Comparison of ENCODE assay signal across 13 cellular contexts in the genomic region with DNA sequence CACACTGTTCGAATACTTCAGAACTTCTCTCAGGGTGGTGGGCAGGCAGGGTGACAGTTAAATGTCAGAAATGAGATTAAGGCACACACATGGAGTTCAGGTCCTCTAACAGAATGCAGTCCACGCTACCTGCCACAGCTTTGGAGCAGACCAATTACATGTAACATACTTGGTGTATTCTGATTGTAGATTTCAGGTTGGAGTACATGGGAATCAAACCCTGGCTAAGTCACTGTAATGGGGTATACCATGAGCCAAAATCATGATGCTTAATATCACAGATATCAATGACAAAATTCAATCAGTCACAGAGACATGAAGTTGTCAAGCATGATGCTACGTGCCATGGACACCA. TPM values are rescaled to one million over a fixed set of nuclear protein-coding genes. Genes with fewer than 3 reads are reported as not detected.
DNase-seq lines count a peak whose midpoint lies in the region; ATAC-seq and TF ChIP-seq lines count a peak whose summit lies in the region.
"Had no signal": no experiment of that assay in that cellular context is flagged by ENCODE, and none has a peak within 500 bp of the region (broad histone marks: within the 10 kb centered on the region; RNA-seq: fewer than 3 reads in every experiment).

No MANE protein-coding gene starts in this region.

- H2AFZ ChIP-seq in MM.1S (ENCODE audit: low read length) (no peak overlapping the region), fibroblast of lung (ENCODE audit: low read length) (peak overlapping the region; percentile 55), parathyroid adenoma (no peak overlapping the region)

- no peaks in the 10 kb centered on the region for H3K9me3 ChIP-seq in BLaER1
- no peaks in the 10 kb centered on the region for H3K9me3 ChIP-seq in MM.1S (replicated peaks; ENCODE audit: insufficient read depth, low read length)
- H3K9me3 ChIP-seq in fibroblast of lung (ENCODE audit: control insufficient read depth, insufficient read depth, low read depth, low read length) = no peaks in the 10 kb centered on the region
- H3K9me3 ChIP-seq in parathyroid adenoma (ENCODE audit: control insufficient read depth, low read length) = no peaks in the 10 kb centered on the region
- H3K9me3 ChIP-seq: body of pancreas, mucosa of descending colon had no signal

- H3K9me2 ChIP-seq in MM.1S (replicated peaks; ENCODE audit: insufficient read depth, low read length) = no peaks in the 10 kb centered on the region

- DNase-seq in MM.1S (no peak), fibroblast of lung (ENCODE audit: low read depth in 2 of 2) (no peak), NCI-H82 (lab: John Stamatoyannopoulos, UW) (no peak), NCI-H1092 treated with DMSO at 0.1 percent for 48 hours (lab: John Stamatoyannopoulos, UW) (no peak)
- DNase-seq: activated T-cell treated with anti-CD3 and anti-CD28 coated beads, Interleukin-2, amount 50 U/mL, for 48 hours; body of pancreas; DMS53; mucosa of descending colon; NCI-H187 treated with DMSO at 0.1 percent for 48 hours had no signal

- peaks cover 99% of the 10 kb centered on the region for H3K79me2 ChIP-seq in MM.1S (ENCODE audit: low read length)
- H3K79me2 ChIP-seq in fibroblast of lung (ENCODE audit: control insufficient read depth, insufficient read depth, low read length) = no peaks in the 10 kb centered on the region
- no peaks in the 10 kb centered on the region for H3K79me2 ChIP-seq in parathyroid adenoma

- ATAC-seq in GM19455 (IDR thresholded peaks at IDR 0.05; ENCODE audit: unreplicated experiment) (no peak), GM18861 (IDR thresholded peaks at IDR 0.05; ENCODE audit: unreplicated experiment) (no peak)

- peak overlapping the region; percentile 68 for H3K9ac ChIP-seq in BLaER1
- H3K9ac ChIP-seq in MM.1S (ENCODE audit: low read length) = peak overlapping the region; percentile 56
- no peak overlapping the region for H3K9ac ChIP-seq in fibroblast of lung (ENCODE audit: insufficient read depth, low read length)
- H3K9ac ChIP-seq in parathyroid adenoma = no peak overlapping the region

- H3K27ac ChIP-seq in BLaER1 (peak overlapping the region; percentile 97), MM.1S (ENCODE audit: low read length) (peak overlapping the region; percentile 97), fibroblast of lung (ENCODE audit: insufficient read depth, low read length) (peak overlapping the region; percentile 37), parathyroid adenoma (peak overlapping the region; percentile 32)

- H4K20me1 ChIP-seq in BLaER1 = peaks cover 45% of the 10 kb centered on the region
- peaks cover 5% of the 10 kb centered on the region; the same call in 1 of the 2 replicates for H4K20me1 ChIP-seq in MM.1S (ENCODE audit: insufficient read depth, low read length)
- no peaks in the 10 kb centered on the region for H4K20me1 ChIP-seq in fibroblast of lung (ENCODE audit: control insufficient read depth, extremely low read depth, insufficient read depth, low read length)

- H3K4me3 ChIP-seq in BLaER1 (peak overlapping the region; percentile 46), MM.1S (ENCODE audit: low read length) (peak overlapping the region; percentile 18; the same call in 1 of the 2 replicates), fibroblast of lung (replicated peaks in 1 of 4; ENCODE audit: control extremely low read depth in 1 of 4, insufficient read depth in 1 of 4, low read depth in 3 of 4, low read length in 4 of 4) (no peak overlapping the region), parathyroid adenoma (ENCODE audit: low read depth, low read length) (no peak overlapping the region)
- H3K4me3 ChIP-seq: body of pancreas, mucosa of descending colon had no signal

- H3K4me1 ChIP-seq in BLaER1 (peaks cover 100% of the 10 kb centered on the region), MM.1S (ENCODE audit: low read length) (peaks cover 52% of the 10 kb centered on the region), fibroblast of lung (ENCODE audit: control insufficient read depth, extremely low read depth, insufficient read depth, low read length) (peaks cover 2% of the 10 kb centered on the region), parathyroid adenoma (no peaks in the 10 kb centered on the region)
- H3K4me1 ChIP-seq: body of pancreas had no signal

- H3K4me2 ChIP-seq in BLaER1 (peak overlapping the region; percentile 84), MM.1S (ENCODE audit: low read depth, low read length) (peak overlapping the region; percentile 96), fibroblast of lung (ENCODE audit: extremely low read depth, insufficient read depth, low read length) (peak overlapping the region; percentile 13), parathyroid adenoma (ENCODE audit: low read length) (no peak overlapping the region)

- TF ChIP-seq CTCF in MM.1S (IDR thresholded peaks at IDR 0.05; ENCODE audit: low read length) = no peak
- no peak for TF ChIP-seq CTCF in fibroblast of lung (conservative IDR thresholded peaks at IDR 0.05 in 1 of 2, IDR thresholded peaks at IDR 0.05 in 1 of 2; ENCODE audit: low read depth in 1 of 2, low read length in 2 of 2)
- no peak for TF ChIP-seq CTCF in parathyroid adenoma (IDR thresholded peaks at IDR 0.05)

- H3K27me3 ChIP-seq in BLaER1 = no peaks in the 10 kb centered on the region
- no peaks in the 10 kb centered on the region for H3K27me3 ChIP-seq in MM.1S (replicated peaks; ENCODE audit: insufficient read depth, low read length)
- no peaks in the 10 kb centered on the region for H3K27me3 ChIP-seq in fibroblast of lung (ENCODE audit: control insufficient read depth, insufficient read depth, low read length)
- no peaks in the 10 kb centered on the region for H3K27me3 ChIP-seq in parathyroid adenoma (ENCODE audit: control insufficient read depth, insufficient read depth, low read length)
- H3K27me3 ChIP-seq: body of pancreas had no signal

- H3K36me3 ChIP-seq in BLaER1 (peaks cover 27% of the 10 kb centered on the region; the same call in 1 of the 2 replicates), MM.1S (replicated peaks; ENCODE audit: insufficient read depth, low read length) (no peaks in the 10 kb centered on the region; the same call in 1 of the 2 replicates), fibroblast of lung (ENCODE audit: control insufficient read depth, insufficient read depth, low read length) (no peaks in the 10 kb centered on the region), parathyroid adenoma (ENCODE audit: control insufficient read depth, insufficient read depth, low read length) (no peaks in the 10 kb centered on the region)

- H3F3A ChIP-seq in MM.1S (ENCODE audit: insufficient read depth, low read length) = peaks cover 58% of the 10 kb centered on the region

RNA-seq across cellular contexts. Expression of a gene that starts 48.9 kb away (rescaled TPM):
- 5.4 and 12.2 TPM in 2 replicates for total RNA-seq in fibroblast of lung
- polyA plus RNA-seq in fibroblast of lung = 9.3 and 15.7 TPM in 2 replicates
- 6.6 and 13.1 TPM in 2 replicates for polyA plus RNA-seq in fibroblast of lung (2012)
- 34.8 and 73.7 TPM in 2 replicates for polyA minus RNA-seq in fibroblast of lung (ENCODE audit: low replicate concordance)

Comparison
In these comparisons a context has a peak if more than half of its experiments do, and no peak if none do; other contexts are left out.
1. H3K27ac ChIP-seq: peak in every context shown above with its lines; median percentile 97 in BLaER1; 97 in MM.1S; 37 in fibroblast of lung; 32 in parathyroid adenoma.
2. H3K4me3 ChIP-seq: peak in BLaER1 (single experiment) and MM.1S (single experiment); none in fibroblast of lung (0 of 4) and parathyroid adenoma (single experiment).
3. H3K9ac ChIP-seq: peak in BLaER1 (single experiment) and MM.1S (single experiment); none in fibroblast of lung (single experiment) and parathyroid adenoma (single experiment).